In the genomic region with DNA sequence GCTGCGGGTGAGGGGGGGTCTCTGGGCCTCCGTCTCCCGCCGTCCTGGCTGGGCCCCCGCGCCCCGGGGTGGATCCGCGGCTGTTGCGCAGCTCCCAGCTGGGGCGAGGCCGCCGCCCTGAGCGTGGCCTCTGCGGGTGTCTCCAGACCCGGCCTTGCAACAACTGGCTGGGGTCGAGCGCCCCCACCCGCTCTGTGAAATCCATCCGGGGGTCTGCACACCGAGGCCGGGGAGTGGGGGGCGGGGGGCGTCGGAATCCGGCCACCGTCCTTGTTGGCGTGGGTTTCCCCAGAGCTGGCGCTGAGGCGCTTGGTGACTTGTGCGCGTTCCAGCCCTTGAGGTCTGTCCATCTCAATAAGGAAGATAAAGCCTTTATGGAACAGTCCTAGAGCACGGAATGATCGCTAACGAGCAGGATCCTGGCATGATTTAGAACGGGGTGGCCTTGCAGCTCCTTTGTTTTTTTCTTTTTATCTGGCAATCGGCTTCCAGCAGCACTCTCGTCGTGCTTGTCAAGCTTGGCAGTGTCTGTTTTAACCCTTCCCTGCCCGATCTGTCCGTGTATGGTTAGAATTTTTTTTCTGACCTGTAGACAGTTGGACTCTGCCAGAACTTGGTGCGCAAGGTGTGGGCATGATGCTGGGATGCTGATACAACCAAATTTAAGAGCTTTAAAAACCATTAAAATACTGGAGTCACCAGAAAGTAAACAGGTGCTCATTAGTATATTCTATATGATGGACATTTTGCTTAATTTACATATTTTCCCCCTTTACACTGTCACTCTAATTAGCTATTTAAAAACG, we compare ENCODE assay signal across 1 cellular context.
TF ChIP-seq lines count a peak whose summit lies in the region.

No MANE protein-coding gene starts in this region.

TF ChIP-seq in HepG2, 621 proteins besides CTCF, POLR2A, EP300 and RAD21 (continued from another document and continues in another):
- TF ChIP-seq, protein P1, sequence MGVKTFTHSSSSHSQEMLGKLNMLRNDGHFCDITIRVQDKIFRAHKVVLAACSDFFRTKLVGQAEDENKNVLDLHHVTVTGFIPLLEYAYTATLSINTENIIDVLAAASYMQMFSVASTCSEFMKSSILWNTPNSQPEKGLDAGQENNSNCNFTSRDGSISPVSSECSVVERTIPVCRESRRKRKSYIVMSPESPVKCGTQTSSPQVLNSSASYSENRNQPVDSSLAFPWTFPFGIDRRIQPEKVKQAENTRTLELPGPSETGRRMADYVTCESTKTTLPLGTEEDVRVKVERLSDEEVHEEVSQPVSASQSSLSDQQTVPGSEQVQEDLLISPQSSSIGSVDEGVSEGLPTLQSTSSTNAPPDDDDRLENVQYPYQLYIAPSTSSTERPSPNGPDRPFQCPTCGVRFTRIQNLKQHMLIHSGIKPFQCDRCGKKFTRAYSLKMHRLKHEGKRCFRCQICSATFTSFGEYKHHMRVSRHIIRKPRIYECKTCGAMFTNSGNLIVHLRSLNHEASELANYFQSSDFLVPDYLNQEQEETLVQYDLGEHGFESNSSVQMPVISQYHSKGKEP (CRISPR knock-in tag; IDR thresholded peaks at IDR 0.05) = no peak
- TF ChIP-seq ZNF720 (CRISPR knock-in tag; IDR thresholded peaks at IDR 0.05) = no peak
- no peak for TF ChIP-seq RFX1 (IDR thresholded peaks at IDR 0.05)
- TF ChIP-seq ZNF251 (CRISPR knock-in tag; IDR thresholded peaks at IDR 0.05) = no peak
- TF ChIP-seq GATA4 (IDR thresholded peaks at IDR 0.05; ENCODE audit: borderline replicate concordance, low read depth) = no peak
- TF ChIP-seq ZKSCAN5 (CRISPR knock-in tag; IDR thresholded peaks at IDR 0.05) = no peak
- TF ChIP-seq, protein P2, sequence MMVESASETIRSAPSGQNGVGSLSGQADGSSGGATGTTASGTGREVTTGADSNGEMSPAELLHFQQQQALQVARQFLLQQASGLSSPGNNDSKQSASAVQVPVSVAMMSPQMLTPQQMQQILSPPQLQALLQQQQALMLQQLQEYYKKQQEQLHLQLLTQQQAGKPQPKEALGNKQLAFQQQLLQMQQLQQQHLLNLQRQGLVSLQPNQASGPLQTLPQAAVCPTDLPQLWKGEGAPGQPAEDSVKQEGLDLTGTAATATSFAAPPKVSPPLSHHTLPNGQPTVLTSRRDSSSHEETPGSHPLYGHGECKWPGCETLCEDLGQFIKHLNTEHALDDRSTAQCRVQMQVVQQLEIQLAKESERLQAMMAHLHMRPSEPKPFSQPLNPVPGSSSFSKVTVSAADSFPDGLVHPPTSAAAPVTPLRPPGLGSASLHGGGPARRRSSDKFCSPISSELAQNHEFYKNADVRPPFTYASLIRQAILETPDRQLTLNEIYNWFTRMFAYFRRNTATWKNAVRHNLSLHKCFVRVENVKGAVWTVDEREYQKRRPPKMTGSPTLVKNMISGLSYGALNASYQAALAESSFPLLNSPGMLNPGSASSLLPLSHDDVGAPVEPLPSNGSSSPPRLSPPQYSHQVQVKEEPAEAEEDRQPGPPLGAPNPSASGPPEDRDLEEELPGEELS (CRISPR knock-in tag; IDR thresholded peaks at IDR 0.05) = no peak
- no peak for TF ChIP-seq TOE1 (CRISPR knock-in tag; IDR thresholded peaks at IDR 0.05)
- TF ChIP-seq, protein P3, sequence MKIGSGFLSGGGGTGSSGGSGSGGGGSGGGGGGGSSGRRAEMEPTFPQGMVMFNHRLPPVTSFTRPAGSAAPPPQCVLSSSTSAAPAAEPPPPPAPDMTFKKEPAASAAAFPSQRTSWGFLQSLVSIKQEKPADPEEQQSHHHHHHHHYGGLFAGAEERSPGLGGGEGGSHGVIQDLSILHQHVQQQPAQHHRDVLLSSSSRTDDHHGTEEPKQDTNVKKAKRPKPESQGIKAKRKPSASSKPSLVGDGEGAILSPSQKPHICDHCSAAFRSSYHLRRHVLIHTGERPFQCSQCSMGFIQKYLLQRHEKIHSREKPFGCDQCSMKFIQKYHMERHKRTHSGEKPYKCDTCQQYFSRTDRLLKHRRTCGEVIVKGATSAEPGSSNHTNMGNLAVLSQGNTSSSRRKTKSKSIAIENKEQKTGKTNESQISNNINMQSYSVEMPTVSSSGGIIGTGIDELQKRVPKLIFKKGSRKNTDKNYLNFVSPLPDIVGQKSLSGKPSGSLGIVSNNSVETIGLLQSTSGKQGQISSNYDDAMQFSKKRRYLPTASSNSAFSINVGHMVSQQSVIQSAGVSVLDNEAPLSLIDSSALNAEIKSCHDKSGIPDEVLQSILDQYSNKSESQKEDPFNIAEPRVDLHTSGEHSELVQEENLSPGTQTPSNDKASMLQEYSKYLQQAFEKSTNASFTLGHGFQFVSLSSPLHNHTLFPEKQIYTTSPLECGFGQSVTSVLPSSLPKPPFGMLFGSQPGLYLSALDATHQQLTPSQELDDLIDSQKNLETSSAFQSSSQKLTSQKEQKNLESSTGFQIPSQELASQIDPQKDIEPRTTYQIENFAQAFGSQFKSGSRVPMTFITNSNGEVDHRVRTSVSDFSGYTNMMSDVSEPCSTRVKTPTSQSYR (CRISPR knock-in tag; IDR thresholded peaks at IDR 0.05; ENCODE audit: borderline replicate concordance) = no peak
- TF ChIP-seq ZNF792 (CRISPR knock-in tag; IDR thresholded peaks at IDR 0.05) = no peak
- TF ChIP-seq, protein P4, sequence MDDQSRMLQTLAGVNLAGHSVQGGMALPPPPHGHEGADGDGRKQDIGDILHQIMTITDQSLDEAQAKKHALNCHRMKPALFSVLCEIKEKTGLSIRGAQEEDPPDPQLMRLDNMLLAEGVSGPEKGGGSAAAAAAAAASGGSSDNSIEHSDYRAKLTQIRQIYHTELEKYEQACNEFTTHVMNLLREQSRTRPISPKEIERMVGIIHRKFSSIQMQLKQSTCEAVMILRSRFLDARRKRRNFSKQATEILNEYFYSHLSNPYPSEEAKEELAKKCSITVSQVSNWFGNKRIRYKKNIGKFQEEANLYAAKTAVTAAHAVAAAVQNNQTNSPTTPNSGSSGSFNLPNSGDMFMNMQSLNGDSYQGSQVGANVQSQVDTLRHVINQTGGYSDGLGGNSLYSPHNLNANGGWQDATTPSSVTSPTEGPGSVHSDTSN (CRISPR knock-in tag; IDR thresholded peaks at IDR 0.05; ENCODE audit: borderline replicate concordance) = no peak
- TF ChIP-seq BRCA1 (CRISPR knock-in tag; IDR thresholded peaks at IDR 0.05) = peak; percentile 37; the same call in 1 of the 2 replicates
- TF ChIP-seq MEIS2 (CRISPR knock-in tag; IDR thresholded peaks at IDR 0.05) = no peak
- peak; percentile 88; the same call in 1 of the 2 replicates for TF ChIP-seq ZNF776 (CRISPR knock-in tag; IDR thresholded peaks at IDR 0.05)
- peak; percentile 5 to 16; a peak in 1 of 4 replicates for TF ChIP-seq KLF16 (CRISPR knock-in tag; IDR thresholded peaks at IDR 0.05)
- TF ChIP-seq HES4 (CRISPR knock-in tag; IDR thresholded peaks at IDR 0.05; ENCODE audit: borderline replicate concordance) = no peak
- TF ChIP-seq NCOA1 (CRISPR knock-in tag; IDR thresholded peaks at IDR 0.05) = no peak
- TF ChIP-seq, protein P5, sequence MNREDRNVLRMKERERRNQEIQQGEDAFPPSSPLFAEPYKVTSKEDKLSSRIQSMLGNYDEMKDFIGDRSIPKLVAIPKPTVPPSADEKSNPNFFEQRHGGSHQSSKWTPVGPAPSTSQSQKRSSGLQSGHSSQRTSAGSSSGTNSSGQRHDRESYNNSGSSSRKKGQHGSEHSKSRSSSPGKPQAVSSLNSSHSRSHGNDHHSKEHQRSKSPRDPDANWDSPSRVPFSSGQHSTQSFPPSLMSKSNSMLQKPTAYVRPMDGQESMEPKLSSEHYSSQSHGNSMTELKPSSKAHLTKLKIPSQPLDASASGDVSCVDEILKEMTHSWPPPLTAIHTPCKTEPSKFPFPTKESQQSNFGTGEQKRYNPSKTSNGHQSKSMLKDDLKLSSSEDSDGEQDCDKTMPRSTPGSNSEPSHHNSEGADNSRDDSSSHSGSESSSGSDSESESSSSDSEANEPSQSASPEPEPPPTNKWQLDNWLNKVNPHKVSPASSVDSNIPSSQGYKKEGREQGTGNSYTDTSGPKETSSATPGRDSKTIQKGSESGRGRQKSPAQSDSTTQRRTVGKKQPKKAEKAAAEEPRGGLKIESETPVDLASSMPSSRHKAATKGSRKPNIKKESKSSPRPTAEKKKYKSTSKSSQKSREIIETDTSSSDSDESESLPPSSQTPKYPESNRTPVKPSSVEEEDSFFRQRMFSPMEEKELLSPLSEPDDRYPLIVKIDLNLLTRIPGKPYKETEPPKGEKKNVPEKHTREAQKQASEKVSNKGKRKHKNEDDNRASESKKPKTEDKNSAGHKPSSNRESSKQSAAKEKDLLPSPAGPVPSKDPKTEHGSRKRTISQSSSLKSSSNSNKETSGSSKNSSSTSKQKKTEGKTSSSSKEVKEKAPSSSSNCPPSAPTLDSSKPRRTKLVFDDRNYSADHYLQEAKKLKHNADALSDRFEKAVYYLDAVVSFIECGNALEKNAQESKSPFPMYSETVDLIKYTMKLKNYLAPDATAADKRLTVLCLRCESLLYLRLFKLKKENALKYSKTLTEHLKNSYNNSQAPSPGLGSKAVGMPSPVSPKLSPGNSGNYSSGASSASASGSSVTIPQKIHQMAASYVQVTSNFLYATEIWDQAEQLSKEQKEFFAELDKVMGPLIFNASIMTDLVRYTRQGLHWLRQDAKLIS (CRISPR knock-in tag; IDR thresholded peaks at IDR 0.05) = no peak
- TF ChIP-seq, protein P6, sequence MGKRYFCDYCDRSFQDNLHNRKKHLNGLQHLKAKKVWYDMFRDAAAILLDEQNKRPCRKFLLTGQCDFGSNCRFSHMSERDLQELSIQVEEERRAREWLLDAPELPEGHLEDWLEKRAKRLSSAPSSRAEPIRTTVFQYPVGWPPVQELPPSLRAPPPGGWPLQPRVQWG (CRISPR knock-in tag; IDR thresholded peaks at IDR 0.05; ENCODE audit: borderline replicate concordance, low read depth) = no peak
- peak; percentile 2; the same call in 1 of the 2 replicates for TF ChIP-seq MAFG (CRISPR knock-in tag; IDR thresholded peaks at IDR 0.05)
- TF ChIP-seq, protein P7, sequence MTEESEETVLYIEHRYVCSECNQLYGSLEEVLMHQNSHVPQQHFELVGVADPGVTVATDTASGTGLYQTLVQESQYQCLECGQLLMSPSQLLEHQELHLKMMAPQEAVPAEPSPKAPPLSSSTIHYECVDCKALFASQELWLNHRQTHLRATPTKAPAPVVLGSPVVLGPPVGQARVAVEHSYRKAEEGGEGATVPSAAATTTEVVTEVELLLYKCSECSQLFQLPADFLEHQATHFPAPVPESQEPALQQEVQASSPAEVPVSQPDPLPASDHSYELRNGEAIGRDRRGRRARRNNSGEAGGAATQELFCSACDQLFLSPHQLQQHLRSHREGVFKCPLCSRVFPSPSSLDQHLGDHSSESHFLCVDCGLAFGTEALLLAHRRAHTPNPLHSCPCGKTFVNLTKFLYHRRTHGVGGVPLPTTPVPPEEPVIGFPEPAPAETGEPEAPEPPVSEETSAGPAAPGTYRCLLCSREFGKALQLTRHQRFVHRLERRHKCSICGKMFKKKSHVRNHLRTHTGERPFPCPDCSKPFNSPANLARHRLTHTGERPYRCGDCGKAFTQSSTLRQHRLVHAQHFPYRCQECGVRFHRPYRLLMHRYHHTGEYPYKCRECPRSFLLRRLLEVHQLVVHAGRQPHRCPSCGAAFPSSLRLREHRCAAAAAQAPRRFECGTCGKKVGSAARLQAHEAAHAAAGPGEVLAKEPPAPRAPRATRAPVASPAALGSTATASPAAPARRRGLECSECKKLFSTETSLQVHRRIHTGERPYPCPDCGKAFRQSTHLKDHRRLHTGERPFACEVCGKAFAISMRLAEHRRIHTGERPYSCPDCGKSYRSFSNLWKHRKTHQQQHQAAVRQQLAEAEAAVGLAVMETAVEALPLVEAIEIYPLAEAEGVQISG (CRISPR knock-in tag; IDR thresholded peaks at IDR 0.05) = no peak
- TF ChIP-seq, protein P8, sequence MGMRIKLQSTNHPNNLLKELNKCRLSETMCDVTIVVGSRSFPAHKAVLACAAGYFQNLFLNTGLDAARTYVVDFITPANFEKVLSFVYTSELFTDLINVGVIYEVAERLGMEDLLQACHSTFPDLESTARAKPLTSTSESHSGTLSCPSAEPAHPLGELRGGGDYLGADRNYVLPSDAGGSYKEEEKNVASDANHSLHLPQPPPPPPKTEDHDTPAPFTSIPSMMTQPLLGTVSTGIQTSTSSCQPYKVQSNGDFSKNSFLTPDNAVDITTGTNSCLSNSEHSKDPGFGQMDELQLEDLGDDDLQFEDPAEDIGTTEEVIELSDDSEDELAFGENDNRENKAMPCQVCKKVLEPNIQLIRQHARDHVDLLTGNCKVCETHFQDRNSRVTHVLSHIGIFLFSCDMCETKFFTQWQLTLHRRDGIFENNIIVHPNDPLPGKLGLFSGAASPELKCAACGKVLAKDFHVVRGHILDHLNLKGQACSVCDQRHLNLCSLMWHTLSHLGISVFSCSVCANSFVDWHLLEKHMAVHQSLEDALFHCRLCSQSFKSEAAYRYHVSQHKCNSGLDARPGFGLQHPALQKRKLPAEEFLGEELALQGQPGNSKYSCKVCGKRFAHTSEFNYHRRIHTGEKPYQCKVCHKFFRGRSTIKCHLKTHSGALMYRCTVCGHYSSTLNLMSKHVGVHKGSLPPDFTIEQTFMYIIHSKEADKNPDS (CRISPR knock-in tag; IDR thresholded peaks at IDR 0.05) = no peak; the same call in 1 of the 2 replicates
- no peak for TF ChIP-seq SIN3A (IDR thresholded peaks at IDR 0.05; ENCODE audit: borderline replicate concordance, low read depth, low read length)
- no peak for TF ChIP-seq ZNF781 (CRISPR knock-in tag; IDR thresholded peaks at IDR 0.05; ENCODE audit: borderline replicate concordance, not compliant biosample characterization)
- TF ChIP-seq ARHGAP35 (CRISPR knock-in tag; IDR thresholded peaks at IDR 0.05; ENCODE audit: borderline replicate concordance) = peak; percentile 58; the same call in 1 of the 2 replicates
- no peak for TF ChIP-seq SIX1 (CRISPR knock-in tag; IDR thresholded peaks at IDR 0.05; ENCODE audit: borderline replicate concordance)
- TF ChIP-seq TP53 (CRISPR knock-in tag; conservative IDR thresholded peaks at IDR 0.05) = no peak
- TF ChIP-seq ZNF557 (CRISPR knock-in tag; IDR thresholded peaks at IDR 0.05) = no peak
- TF ChIP-seq KDM3A (CRISPR knock-in tag; IDR thresholded peaks at IDR 0.05; ENCODE audit: low read depth) = no peak
- peak; percentile 86 for TF ChIP-seq ASH2L (IDR thresholded peaks at IDR 0.05; ENCODE audit: insufficient read length, low read depth, low read length)
- TF ChIP-seq ZSCAN30 (CRISPR knock-in tag; IDR thresholded peaks at IDR 0.05) = 0 out of 2 replicates have a peak, but pooled peaks have one; percentile 21
- TF ChIP-seq, protein P9, sequence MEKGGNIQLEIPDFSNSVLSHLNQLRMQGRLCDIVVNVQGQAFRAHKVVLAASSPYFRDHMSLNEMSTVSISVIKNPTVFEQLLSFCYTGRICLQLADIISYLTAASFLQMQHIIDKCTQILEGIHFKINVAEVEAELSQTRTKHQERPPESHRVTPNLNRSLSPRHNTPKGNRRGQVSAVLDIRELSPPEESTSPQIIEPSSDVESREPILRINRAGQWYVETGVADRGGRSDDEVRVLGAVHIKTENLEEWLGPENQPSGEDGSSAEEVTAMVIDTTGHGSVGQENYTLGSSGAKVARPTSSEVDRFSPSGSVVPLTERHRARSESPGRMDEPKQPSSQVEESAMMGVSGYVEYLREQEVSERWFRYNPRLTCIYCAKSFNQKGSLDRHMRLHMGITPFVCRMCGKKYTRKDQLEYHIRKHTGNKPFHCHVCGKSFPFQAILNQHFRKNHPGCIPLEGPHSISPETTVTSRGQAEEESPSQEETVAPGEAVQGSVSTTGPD (CRISPR knock-in tag; IDR thresholded peaks at IDR 0.05) = no peak
- TF ChIP-seq, protein P10, sequence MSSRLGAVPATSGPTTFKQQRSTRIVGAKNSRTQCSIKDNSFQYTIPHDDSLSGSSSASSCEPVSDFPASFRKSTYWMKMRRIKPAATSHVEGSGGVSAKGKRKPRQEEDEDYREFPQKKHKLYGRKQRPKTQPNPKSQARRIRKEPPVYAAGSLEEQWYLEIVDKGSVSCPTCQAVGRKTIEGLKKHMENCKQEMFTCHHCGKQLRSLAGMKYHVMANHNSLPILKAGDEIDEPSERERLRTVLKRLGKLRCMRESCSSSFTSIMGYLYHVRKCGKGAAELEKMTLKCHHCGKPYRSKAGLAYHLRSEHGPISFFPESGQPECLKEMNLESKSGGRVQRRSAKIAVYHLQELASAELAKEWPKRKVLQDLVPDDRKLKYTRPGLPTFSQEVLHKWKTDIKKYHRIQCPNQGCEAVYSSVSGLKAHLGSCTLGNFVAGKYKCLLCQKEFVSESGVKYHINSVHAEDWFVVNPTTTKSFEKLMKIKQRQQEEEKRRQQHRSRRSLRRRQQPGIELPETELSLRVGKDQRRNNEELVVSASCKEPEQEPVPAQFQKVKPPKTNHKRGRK (CRISPR knock-in tag; IDR thresholded peaks at IDR 0.05) = no peak
- TF ChIP-seq FOXK1 (CRISPR knock-in tag; IDR thresholded peaks at IDR 0.05; ENCODE audit: borderline replicate concordance, low read depth) = no peak
